ENCODE assay signal across 12 cellular contexts in genomic region chr18:36309436-36310391, GRCh38. TPM values are rescaled to one million over a fixed set of nuclear protein-coding genes. Genes with fewer than 3 reads are reported as not detected.
DNase-seq lines count a peak whose midpoint lies in the region; ATAC-seq and TF ChIP-seq lines count a peak whose summit lies in the region.
"Had no signal": no experiment of that assay in that cellular context is flagged by ENCODE, and none has a peak within 500 bp of the region (broad histone marks: within the 10 kb centered on the region; RNA-seq: fewer than 3 reads in every experiment).

No MANE protein-coding gene starts in this region.

- peak overlapping the region; percentile 64 for H3K4me3 Mint-ChIP-seq in Calu3 (ENCODE audit: low read depth, unreplicated experiment)
- no peak overlapping the region for H3K4me3 Mint-ChIP-seq in osteocyte (ENCODE audit: unreplicated experiment)
- H3K4me3 Mint-ChIP-seq: natural killer cell had no signal

- H3K9me3 Mint-ChIP-seq in Calu3 (ENCODE audit: low read depth, unreplicated experiment) (no peaks in the 10 kb centered on the region), osteocyte (ENCODE audit: unreplicated experiment) (no peaks in the 10 kb centered on the region)
- H3K9me3 Mint-ChIP-seq: natural killer cell had no signal

- CTCF ChIA-PET in Calu3 (lab: Charles Lee): interaction anchor here (0.6 to 1.4 kb wide), 8 partner anchors 12 to 258 kb away, joined by 3 to 9 read pairs (median 3); partner anchors contain the start of gene FHOD3

- H3K4me1 Mint-ChIP-seq in Calu3 (ENCODE audit: low read depth, unreplicated experiment) (peaks cover 49% of the 10 kb centered on the region), osteocyte (ENCODE audit: unreplicated experiment) (peaks cover 16% of the 10 kb centered on the region)
- H3K4me1 Mint-ChIP-seq: natural killer cell had no signal

- H3K27me3 Mint-ChIP-seq in Calu3 (ENCODE audit: unreplicated experiment) (peaks cover 17% of the 10 kb centered on the region), osteocyte (ENCODE audit: unreplicated experiment) (peaks cover 20% of the 10 kb centered on the region)

- DNase-seq in Calu3 (peak; percentile 86), RKO (ENCODE audit: low spot score) (peak; percentile 89), osteocyte (ENCODE audit: extremely low spot score, unreplicated experiment) (peak; percentile 80), NCI-H1092 (lab: John Stamatoyannopoulos, UW) (no peak), T-helper 9 cell (no peak)
- DNase-seq: effector CD4-positive, alpha-beta T cell; GF-D8; natural killer cell; NCI-H69 had no signal

- intact Hi-C loops in Calu3 (cut with micrococcal nuclease; ENCODE audit: unreplicated experiment): no loop called here

- H3K27ac Mint-ChIP-seq in Calu3 (ENCODE audit: unreplicated experiment) (peak overlapping the region; percentile 84), osteocyte (ENCODE audit: unreplicated experiment) (peak overlapping the region; percentile 18)
- H3K27ac Mint-ChIP-seq: natural killer cell had no signal

- H3K36me3 Mint-ChIP-seq in Calu3 (ENCODE audit: insufficient read depth, unreplicated experiment) (peaks cover 5% of the 10 kb centered on the region), osteocyte (ENCODE audit: unreplicated experiment) (no peaks in the 10 kb centered on the region)
- H3K36me3 Mint-ChIP-seq: natural killer cell had no signal

- no TSS peak for BruUV-seq in Calu3 (replicated peaks; lab: Mats Ljungman, UMichigan)

- peak; percentile 83 for ATAC-seq in esophagus mucosa
- no peak for ATAC-seq in HG03432 (IDR thresholded peaks at IDR 0.05; ENCODE audit: unreplicated experiment)
- no peak for ATAC-seq in GM19324 (IDR thresholded peaks at IDR 0.05; ENCODE audit: low FRiP score, unreplicated experiment)
- ATAC-seq: natural killer cell had no signal

- TF ChIP-seq CTCF in Calu3 (IDR thresholded peaks at IDR 0.05; ENCODE audit: unreplicated experiment) (no peak), osteocyte (IDR thresholded peaks at IDR 0.05) (no peak)

RNA-seq across cellular contexts. Expression of gene FHOD3, which starts 12.2 kb away (rescaled TPM):
- total RNA-seq in Calu3 (2022) (1.4 and 2.9 TPM in 2 replicates), esophagus mucosa (3.0 TPM), osteocyte (0.73 and 1.2 TPM in 2 replicates)
- total RNA-seq: natural killer cell had no signal

Comparison
In these comparisons a context has a peak if more than half of its experiments do, and no peak if none do; other contexts are left out.
1. DNase-seq: peak in Calu3 (single experiment), RKO (single experiment) and osteocyte (single experiment); none in NCI-H1092 (single experiment) and T-helper 9 cell (single experiment).